2 cellular contexts compared by ENCODE assay signal in the genomic region with DNA sequence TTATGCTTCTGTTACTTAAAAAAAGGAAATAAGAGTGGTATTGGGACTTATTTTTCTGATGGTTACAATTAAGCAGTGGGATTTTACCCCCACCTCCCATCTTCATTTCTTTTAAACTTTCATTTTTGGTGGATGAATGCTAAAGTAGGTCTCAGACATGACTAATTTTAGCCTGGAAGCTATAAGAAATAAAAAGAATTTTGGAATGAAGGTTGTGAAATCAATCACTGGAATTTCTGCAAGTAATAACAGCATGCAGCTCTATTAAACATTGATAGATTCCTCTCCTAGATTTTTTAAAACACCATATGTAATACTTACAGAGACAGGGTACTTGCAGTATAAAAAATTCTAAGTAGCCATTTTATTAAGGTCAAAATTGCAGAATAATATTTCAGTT.
TF ChIP-seq lines count a peak whose summit lies in the region.

No MANE protein-coding gene starts in this region.

TF ChIP-seq in SK-N-SH, 30 proteins besides CTCF, POLR2A, EP300 and RAD21 (continued from another document):
- TF ChIP-seq, protein P1, sequence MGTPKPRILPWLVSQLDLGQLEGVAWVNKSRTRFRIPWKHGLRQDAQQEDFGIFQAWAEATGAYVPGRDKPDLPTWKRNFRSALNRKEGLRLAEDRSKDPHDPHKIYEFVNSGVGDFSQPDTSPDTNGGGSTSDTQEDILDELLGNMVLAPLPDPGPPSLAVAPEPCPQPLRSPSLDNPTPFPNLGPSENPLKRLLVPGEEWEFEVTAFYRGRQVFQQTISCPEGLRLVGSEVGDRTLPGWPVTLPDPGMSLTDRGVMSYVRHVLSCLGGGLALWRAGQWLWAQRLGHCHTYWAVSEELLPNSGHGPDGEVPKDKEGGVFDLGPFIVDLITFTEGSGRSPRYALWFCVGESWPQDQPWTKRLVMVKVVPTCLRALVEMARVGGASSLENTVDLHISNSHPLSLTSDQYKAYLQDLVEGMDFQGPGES (IDR thresholded peaks at IDR 0.05; ENCODE audit: low read depth, low read length) = no peak
- no peak for TF ChIP-seq FOXM1 (IDR thresholded peaks at IDR 0.05; ENCODE audit: low read depth)
- no peak for TF ChIP-seq YY1 (IDR thresholded peaks at IDR 0.05; ENCODE audit: low read depth)
- no peak for TF ChIP-seq ZBTB33 (IDR thresholded peaks at IDR 0.05; ENCODE audit: borderline replicate concordance, low read depth)
- TF ChIP-seq USF2 (IDR thresholded peaks at IDR 0.05; ENCODE audit: borderline replicate concordance, low read depth, low read length) = no peak
- TF ChIP-seq EZH2phosphoT487 (IDR thresholded peaks at IDR 0.05; ENCODE audit: borderline replicate concordance, low read depth) = no peak
- no peak for TF ChIP-seq POLR2AphosphoS5 (IDR thresholded peaks at IDR 0.05; ENCODE audit: low read depth, low read length)
- TF ChIP-seq RCOR1 (IDR thresholded peaks at IDR 0.05; ENCODE audit: low read length) = no peak
- no peak for TF ChIP-seq MAX (IDR thresholded peaks at IDR 0.05; ENCODE audit: low read depth)
- no peak for TF ChIP-seq NRF1 (IDR thresholded peaks at IDR 0.05; ENCODE audit: low read depth, low read length)
- no peak for TF ChIP-seq FOXJ3 (CRISPR knock-in tag; IDR thresholded peaks at IDR 0.05)
- TF ChIP-seq NFIC (IDR thresholded peaks at IDR 0.05; ENCODE audit: borderline replicate concordance) = no peak
- TF ChIP-seq FOSL2 (IDR thresholded peaks at IDR 0.05; ENCODE audit: borderline replicate concordance, low read depth) = no peak
- no peak for TF ChIP-seq GABPA (IDR thresholded peaks at IDR 0.05; ENCODE audit: low read depth)
- TF ChIP-seq CHD2 (IDR thresholded peaks at IDR 0.05; ENCODE audit: low read length, partially characterized antibody) = no peak
- TF ChIP-seq JUND (IDR thresholded peaks at IDR 0.05) = no peak
- no peak for TF ChIP-seq MEF2A (IDR thresholded peaks at IDR 0.05; ENCODE audit: borderline replicate concordance, low read depth)
TF ChIP-seq in SK-N-SH: peak in this region for 0.

TF ChIP-seq in SK-N-SH treated with all-trans-retinoic acid at 6 μM for 48 hours, 23 proteins besides CTCF, POLR2A, EP300 and RAD21 (continued from another document):
- no peak for TF ChIP-seq PATZ1 (CRISPR knock-in tag; IDR thresholded peaks at IDR 0.05; ENCODE audit: borderline replicate concordance)
- no peak for TF ChIP-seq ZFP30 (CRISPR knock-in tag; IDR thresholded peaks at IDR 0.05)
- no peak for TF ChIP-seq ZNF70 (CRISPR knock-in tag; IDR thresholded peaks at IDR 0.05)
- TF ChIP-seq, protein P2, sequence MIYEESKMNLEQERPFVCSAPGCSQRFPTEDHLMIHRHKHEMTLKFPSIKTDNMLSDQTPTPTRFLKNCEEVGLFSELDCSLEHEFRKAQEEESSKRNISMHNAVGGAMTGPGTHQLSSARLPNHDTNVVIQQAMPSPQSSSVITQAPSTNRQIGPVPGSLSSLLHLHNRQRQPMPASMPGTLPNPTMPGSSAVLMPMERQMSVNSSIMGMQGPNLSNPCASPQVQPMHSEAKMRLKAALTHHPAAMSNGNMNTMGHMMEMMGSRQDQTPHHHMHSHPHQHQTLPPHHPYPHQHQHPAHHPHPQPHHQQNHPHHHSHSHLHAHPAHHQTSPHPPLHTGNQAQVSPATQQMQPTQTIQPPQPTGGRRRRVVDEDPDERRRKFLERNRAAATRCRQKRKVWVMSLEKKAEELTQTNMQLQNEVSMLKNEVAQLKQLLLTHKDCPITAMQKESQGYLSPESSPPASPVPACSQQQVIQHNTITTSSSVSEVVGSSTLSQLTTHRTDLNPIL (CRISPR knock-in tag; IDR thresholded peaks at IDR 0.05; ENCODE audit: low read depth) = no peak
- no peak for TF ChIP-seq TOX (CRISPR knock-in tag; IDR thresholded peaks at IDR 0.05; ENCODE audit: borderline replicate concordance)
- TF ChIP-seq, protein P3, sequence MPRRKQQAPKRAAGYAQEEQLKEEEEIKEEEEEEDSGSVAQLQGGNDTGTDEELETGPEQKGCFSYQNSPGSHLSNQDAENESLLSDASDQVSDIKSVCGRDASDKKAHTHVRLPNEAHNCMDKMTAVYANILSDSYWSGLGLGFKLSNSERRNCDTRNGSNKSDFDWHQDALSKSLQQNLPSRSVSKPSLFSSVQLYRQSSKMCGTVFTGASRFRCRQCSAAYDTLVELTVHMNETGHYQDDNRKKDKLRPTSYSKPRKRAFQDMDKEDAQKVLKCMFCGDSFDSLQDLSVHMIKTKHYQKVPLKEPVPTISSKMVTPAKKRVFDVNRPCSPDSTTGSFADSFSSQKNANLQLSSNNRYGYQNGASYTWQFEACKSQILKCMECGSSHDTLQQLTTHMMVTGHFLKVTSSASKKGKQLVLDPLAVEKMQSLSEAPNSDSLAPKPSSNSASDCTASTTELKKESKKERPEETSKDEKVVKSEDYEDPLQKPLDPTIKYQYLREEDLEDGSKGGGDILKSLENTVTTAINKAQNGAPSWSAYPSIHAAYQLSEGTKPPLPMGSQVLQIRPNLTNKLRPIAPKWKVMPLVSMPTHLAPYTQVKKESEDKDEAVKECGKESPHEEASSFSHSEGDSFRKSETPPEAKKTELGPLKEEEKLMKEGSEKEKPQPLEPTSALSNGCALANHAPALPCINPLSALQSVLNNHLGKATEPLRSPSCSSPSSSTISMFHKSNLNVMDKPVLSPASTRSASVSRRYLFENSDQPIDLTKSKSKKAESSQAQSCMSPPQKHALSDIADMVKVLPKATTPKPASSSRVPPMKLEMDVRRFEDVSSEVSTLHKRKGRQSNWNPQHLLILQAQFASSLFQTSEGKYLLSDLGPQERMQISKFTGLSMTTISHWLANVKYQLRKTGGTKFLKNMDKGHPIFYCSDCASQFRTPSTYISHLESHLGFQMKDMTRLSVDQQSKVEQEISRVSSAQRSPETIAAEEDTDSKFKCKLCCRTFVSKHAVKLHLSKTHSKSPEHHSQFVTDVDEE (CRISPR knock-in tag; IDR thresholded peaks at IDR 0.05) = no peak
- no peak for TF ChIP-seq ZC3H10 (CRISPR knock-in tag; IDR thresholded peaks at IDR 0.05)
- no peak for TF ChIP-seq BACH2 (CRISPR knock-in tag; IDR thresholded peaks at IDR 0.05; ENCODE audit: borderline replicate concordance)
